ENCODE assay signal across 22 cellular contexts in the genomic region with DNA sequence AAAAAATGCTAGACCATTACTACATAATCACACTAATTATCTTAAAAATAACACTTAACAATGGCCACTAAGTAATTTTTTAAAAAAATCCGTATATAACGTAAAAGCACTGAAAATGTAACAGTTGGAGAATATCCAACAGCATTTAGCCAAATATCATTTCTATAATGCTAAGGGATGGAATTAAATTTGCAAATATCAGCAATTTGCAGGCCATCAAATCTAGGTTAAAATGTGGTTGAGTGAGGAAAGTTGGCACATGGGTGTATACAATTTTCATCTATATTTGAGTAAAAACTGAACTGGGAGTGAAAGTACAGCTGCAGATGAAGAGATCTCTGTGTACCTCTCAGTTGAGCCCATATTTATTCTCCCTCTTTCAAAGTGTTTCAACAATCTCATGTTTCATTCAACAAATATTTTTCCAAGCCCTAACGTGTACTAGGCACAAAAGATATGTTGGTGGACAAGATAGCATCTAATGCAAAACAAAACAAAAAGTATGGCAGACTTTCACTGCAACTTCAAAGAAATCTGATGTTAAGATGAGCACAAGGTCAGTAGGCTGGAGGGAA.
"Had no signal": no experiment of that assay in that cellular context is flagged by ENCODE, and none has a peak within 500 bp of the region (broad histone marks: within the 10 kb centered on the region; RNA-seq: fewer than 3 reads in every experiment).

No MANE protein-coding gene starts in this region.

- H3K4me3 ChIP-seq: body of pancreas, lung, spleen, thoracic aorta, upper lobe of left lung had no signal

- H3K27me3 Mint-ChIP-seq: activated B cell treated with CpG ODN at 0.5 μM for 24 hours; activated CD4-positive, alpha-beta T cell treated with anti-CD3 and anti-CD28 coated beads for 36 hours had no signal

- H3K9me3 ChIP-seq: body of pancreas, spleen, thoracic aorta, upper lobe of left lung had no signal

- H3K9me3 Mint-ChIP-seq: activated B cell treated with CpG ODN at 0.5 μM for 24 hours; activated naive CD4-positive, alpha-beta T cell treated with anti-CD3 and anti-CD28 coated beads for 36 hours; mesothelial cell of epicardium; natural killer cell; T-helper 1 cell treated with Interleukin-12 subunit alpha and Interleukin-12 subunit beta and Interleukin-4 antibody, amounts not matched to agents 30 μg/mL and 1 μg/mL, for 36 hours had no signal

- H3K27me3 ChIP-seq: body of pancreas, foreskin keratinocyte, spleen, upper lobe of left lung had no signal

- H3K27ac Mint-ChIP-seq: activated CD4-positive, alpha-beta T cell treated with anti-CD3 and anti-CD28 coated beads for 36 hours; activated naive CD4-positive, alpha-beta T cell treated with anti-CD3 and anti-CD28 coated beads for 36 hours; mesothelial cell of epicardium; progenitor cell of endocrine pancreas; T-helper 1 cell treated with Interleukin-12 subunit alpha and Interleukin-12 subunit beta and Interleukin-4 antibody, amounts not matched to agents 30 μg/mL and 1 μg/mL, for 36 hours had no signal

- ATAC-seq: activated CD4-positive, alpha-beta T cell treated with anti-CD3 and anti-CD28 coated beads for 36 hours; body of pancreas; left lobe of liver; natural killer cell had no signal

- DNase-seq: activated B cell treated with CpG ODN at 0.5 μM for 24 hours; activated CD4-positive, alpha-beta T cell treated with anti-CD3 and anti-CD28 coated beads for 36 hours; activated CD4-positive, alpha-beta T cell treated with anti-CD3 and anti-CD28 coated beads, Interleukin-2, amount 50 U/mL, for 48 hours; activated CD8-positive, alpha-beta memory T cell treated with anti-CD3 and anti-CD28 coated beads, Interleukin-2, amount 50 U/mL, for 48 hours; activated naive CD4-positive, alpha-beta T cell treated with anti-CD3 and anti-CD28 coated beads for 36 hours; activated T-cell treated with anti-CD3 and anti-CD28 coated beads, Interleukin-2, amount 50 U/mL, for 48 hours; body of pancreas; kidney; natural killer cell; retina; spleen; stimulated activated CD4-positive, alpha-beta T cell treated with anti-CD3 and anti-CD28 coated beads, Interleukin-4, amount 100 ng/mL, for 1 hour; stimulated activated naive CD4-positive, alpha-beta T cell treated with Interleukin-2 at 50 U/mL for 16 hours; T1000; upper lobe of left lung had no signal

- H3K4me3 Mint-ChIP-seq: activated B cell treated with CpG ODN at 0.5 μM for 24 hours; activated CD4-positive, alpha-beta T cell treated with anti-CD3 and anti-CD28 coated beads for 36 hours; activated naive CD4-positive, alpha-beta T cell treated with anti-CD3 and anti-CD28 coated beads for 36 hours; mesothelial cell of epicardium; natural killer cell; T-helper 1 cell treated with Interleukin-12 subunit alpha and Interleukin-12 subunit beta and Interleukin-4 antibody, amounts not matched to agents 30 μg/mL and 1 μg/mL, for 36 hours had no signal

- H3K36me3 ChIP-seq: spleen, thoracic aorta, upper lobe of left lung had no signal

- H3K36me3 Mint-ChIP-seq: natural killer cell had no signal

- H3K27ac ChIP-seq: body of pancreas, foreskin keratinocyte, spleen, thoracic aorta, upper lobe of left lung had no signal

- H3K4me1 ChIP-seq: body of pancreas, spleen, upper lobe of left lung had no signal
